Comparison of ENCODE assay signal across 14 cellular contexts in the genomic region with DNA sequence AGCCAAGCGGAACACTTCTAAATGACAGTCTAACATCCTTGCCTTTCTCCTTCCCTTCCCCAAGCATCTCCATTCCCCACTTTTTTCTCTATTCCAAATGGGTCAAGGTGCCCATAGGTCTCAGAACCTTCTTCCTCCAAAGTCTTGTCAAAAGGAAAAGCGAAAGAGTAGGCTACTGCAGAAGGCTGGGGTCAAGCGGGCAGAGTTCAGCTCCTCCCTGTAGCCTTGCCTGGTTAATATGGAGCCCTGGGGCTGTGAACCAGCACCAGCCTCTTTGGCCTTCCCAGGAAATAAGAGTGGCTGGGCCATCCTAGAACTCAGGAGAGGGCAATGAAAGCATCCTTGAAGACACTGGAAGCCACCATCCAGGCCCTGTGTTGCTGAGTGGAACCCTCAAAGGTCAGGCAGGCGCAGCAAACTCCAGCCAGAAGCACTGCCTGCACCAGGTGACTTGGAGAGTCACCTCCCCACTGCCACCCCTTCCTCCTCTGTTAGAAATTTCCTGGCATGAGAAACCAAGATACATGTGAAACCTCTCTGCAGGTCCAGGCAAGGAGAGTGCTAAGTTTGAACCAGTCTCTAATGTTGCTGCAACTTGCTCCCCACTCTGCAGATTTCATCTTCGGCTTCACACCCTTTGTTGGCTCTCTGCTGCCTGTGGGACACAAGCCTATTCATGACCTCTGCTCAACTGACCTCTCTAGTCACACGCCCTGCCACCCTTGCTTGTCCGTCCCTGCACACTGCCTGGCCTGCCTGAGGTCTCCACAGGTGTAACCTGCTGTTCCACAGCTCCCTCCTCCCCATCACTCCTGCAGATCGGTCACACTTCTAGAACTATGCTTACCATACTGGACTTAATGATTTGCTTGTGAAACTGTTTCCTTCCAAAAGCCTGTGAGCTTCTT.
A peak's percentile ranks its signal among the peaks of the same experiment; 100 is the strongest.
DNase-seq lines count a peak whose midpoint lies in the region; ATAC-seq, FAIRE-seq and TF ChIP-seq lines count a peak whose summit lies in the region.
"Had no signal": no experiment of that assay in that cellular context is flagged by ENCODE, and none has a peak within 500 bp of the region (broad histone marks: within the 10 kb centered on the region; RNA-seq: fewer than 3 reads in every experiment).

No MANE protein-coding gene starts in this region.

- no peak overlapping the region for H3K27ac ChIP-seq in kidney (ENCODE audit: low read depth in 2 of 2, low read length in 2 of 2)
- H3K27ac ChIP-seq in smooth muscle cell (ENCODE audit: low read depth): peak overlapping the region; percentile 68
- H3K27ac ChIP-seq: neural progenitor cell had no signal

- H3K4me2 ChIP-seq in smooth muscle cell: peak overlapping the region; percentile 22
- H3K4me2 ChIP-seq: neural progenitor cell, SK-N-SH had no signal

- TF ChIP-seq POLR2A in GM12892 (IDR thresholded peaks at IDR 0.05; ENCODE audit: low read depth, low read length): no peak

- H3K79me2 ChIP-seq in smooth muscle cell (ENCODE audit: low read depth): peaks cover 17% of the 10 kb centered on the region

- H3K9ac ChIP-seq in kidney (ENCODE audit: low read length in 2 of 2) (no peak overlapping the region), smooth muscle cell (ENCODE audit: low read depth) (no peak overlapping the region)
- H3K9ac ChIP-seq: neural progenitor cell, SK-N-SH had no signal

- H3K9me3 ChIP-seq in kidney (ENCODE audit: control insufficient read depth in 1 of 2, low read length in 2 of 2) (no peaks in the 10 kb centered on the region), smooth muscle cell (replicated peaks; ENCODE audit: low read depth) (no peaks in the 10 kb centered on the region)
- H3K9me3 ChIP-seq: SK-N-SH had no signal

- H3F3A ChIP-seq in smooth muscle cell (ENCODE audit: low read depth): peaks cover 12% of the 10 kb centered on the region

- no peak for DNase-seq in GM12892 (ENCODE audit: insufficient read length)
- DNase-seq in RPMI8226: peak; percentile 54
- DNase-seq in kidney: peak; percentile 39
- no peak for DNase-seq in smooth muscle cell (lab: John Stamatoyannopoulos, UW; ENCODE audit: unreplicated experiment)
- no peak for DNase-seq in activated CD4-positive, alpha-beta T cell treated with anti-CD3 and anti-CD28 coated beads for 48 hours
- no peak for DNase-seq in sciatic nerve (ENCODE audit: low spot score)
- DNase-seq in Kasumi-1 (lab: John Stamatoyannopoulos, UW): no peak
- DNase-seq: activated CD8-positive, alpha-beta memory T cell treated with anti-CD3 and anti-CD28 coated beads, Interleukin-2, amount 50 U/mL, for 4 hours; Calu3; NCI-H2029; NCI-H524 had no signal

- TF ChIP-seq CTCF in kidney (IDR thresholded peaks at IDR 0.05; ENCODE audit: borderline replicate concordance, extremely low read depth, insufficient read depth): no peak
- no peak for TF ChIP-seq CTCF in smooth muscle cell (IDR thresholded peaks at IDR 0.05; ENCODE audit: borderline replicate concordance, insufficient read depth, poor library complexity, severe bottlenecking)

- intact Hi-C loops in kidney (cut with DNase I) (no loop called here), sciatic nerve (cut with DNase I) (no loop called here)

- H3K4me3 ChIP-seq in kidney (ENCODE audit: low read length in 2 of 2) (no peak overlapping the region), smooth muscle cell (no peak overlapping the region)
- H3K4me3 ChIP-seq: neural progenitor cell had no signal

- no peak for ATAC-seq in GM18511 (IDR thresholded peaks at IDR 0.05; ENCODE audit: unreplicated experiment)
- no peak for ATAC-seq in sciatic nerve

- FAIRE-seq in GM12892 (lab: Jason Lieb, UNC) (peak; percentile 30), kidney (lab: Jason Lieb, UNC) (no peak)

- no peak overlapping the region for H2AFZ ChIP-seq in smooth muscle cell (ENCODE audit: low read depth)
- H2AFZ ChIP-seq: neural progenitor cell had no signal

- H4K20me1 ChIP-seq in smooth muscle cell (ENCODE audit: low read depth): peaks cover 59% of the 10 kb centered on the region

- no peaks in the 10 kb centered on the region for H3K27me3 ChIP-seq in smooth muscle cell (ENCODE audit: low read depth)
- H3K27me3 ChIP-seq: neural progenitor cell had no signal

- H3K36me3 ChIP-seq in kidney (ENCODE audit: control insufficient read depth in 1 of 2, insufficient read depth in 2 of 2, low read length in 2 of 2): no peaks in the 10 kb centered on the region
- no peaks in the 10 kb centered on the region for H3K36me3 ChIP-seq in smooth muscle cell (ENCODE audit: low read depth)
- H3K36me3 ChIP-seq: neural progenitor cell had no signal

- WGBS in smooth muscle cell (ENCODE audit: low lambda C conversion rate): 85% methylated on average over 8 of the region's 8 CpGs

- H3K4me1 ChIP-seq in kidney (ENCODE audit: control insufficient read depth in 1 of 2, insufficient read depth in 1 of 2, low read depth in 1 of 2, low read length in 2 of 2) (no peaks in the 10 kb centered on the region), smooth muscle cell (ENCODE audit: low read depth) (peaks cover 8% of the 10 kb centered on the region)

Comparison
In these comparisons a context has a peak if more than half of its experiments do, and no peak if none do; other contexts are left out.
1. DNase-seq: peak in RPMI8226 (single experiment) and kidney (single experiment); none in GM12892 (single experiment), smooth muscle cell (single experiment), activated CD4-positive, alpha-beta T cell treated with anti-CD3 and anti-CD28 coated beads for 48 hours (single experiment), sciatic nerve (single experiment) and Kasumi-1 (0 of 2).